1 cellular context compared by ENCODE assay signal in the genomic region with DNA sequence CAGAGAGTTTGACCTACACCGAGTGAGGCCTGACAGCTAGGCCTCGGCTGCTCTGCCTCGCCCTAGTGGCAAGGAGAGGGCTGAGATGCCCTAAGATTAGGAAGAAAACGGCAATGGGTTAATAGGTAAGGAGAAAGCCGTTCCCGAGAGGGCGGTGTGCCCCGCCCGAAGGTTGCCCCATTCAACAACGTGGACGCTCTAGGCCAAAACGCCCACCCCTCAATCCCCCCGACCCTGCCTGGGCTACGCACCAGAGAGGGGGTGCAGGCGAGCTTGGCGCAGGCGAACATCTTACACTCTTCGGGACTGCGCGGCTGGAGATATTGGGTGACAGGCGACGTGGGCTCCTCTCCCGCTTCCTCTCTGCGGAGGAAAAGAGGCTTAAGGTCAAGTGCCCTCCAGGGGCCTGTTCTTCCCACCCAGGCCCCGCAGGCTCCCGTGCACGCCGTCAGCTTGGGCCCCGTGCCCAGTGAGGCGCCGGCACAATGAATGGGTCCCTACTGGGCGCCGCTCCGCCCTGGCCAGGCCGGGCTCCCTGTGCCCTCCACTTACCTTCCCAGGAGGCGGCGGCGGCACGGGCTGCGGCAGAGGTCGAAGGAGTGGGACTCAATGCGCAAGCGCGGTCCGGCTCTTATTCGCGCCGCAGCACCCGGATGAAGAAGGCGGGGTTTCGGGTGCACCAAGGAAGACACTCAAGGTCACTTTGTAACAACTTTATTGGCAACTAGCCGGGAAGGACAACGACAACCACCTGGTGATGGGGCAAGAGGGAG.
A peak's percentile ranks its signal among the peaks of the same experiment; 100 is the strongest.
TF ChIP-seq lines count a peak whose summit lies in the region.

A gene (minus strand): TSS at position 607 of the 773 bp plus-strand sequence. CDS start 317 bp downstream, at position 290.

TF ChIP-seq in K562, 482 proteins besides CTCF, POLR2A, EP300 and RAD21 (continued from another document and continues in another):
- TF ChIP-seq, protein P1, sequence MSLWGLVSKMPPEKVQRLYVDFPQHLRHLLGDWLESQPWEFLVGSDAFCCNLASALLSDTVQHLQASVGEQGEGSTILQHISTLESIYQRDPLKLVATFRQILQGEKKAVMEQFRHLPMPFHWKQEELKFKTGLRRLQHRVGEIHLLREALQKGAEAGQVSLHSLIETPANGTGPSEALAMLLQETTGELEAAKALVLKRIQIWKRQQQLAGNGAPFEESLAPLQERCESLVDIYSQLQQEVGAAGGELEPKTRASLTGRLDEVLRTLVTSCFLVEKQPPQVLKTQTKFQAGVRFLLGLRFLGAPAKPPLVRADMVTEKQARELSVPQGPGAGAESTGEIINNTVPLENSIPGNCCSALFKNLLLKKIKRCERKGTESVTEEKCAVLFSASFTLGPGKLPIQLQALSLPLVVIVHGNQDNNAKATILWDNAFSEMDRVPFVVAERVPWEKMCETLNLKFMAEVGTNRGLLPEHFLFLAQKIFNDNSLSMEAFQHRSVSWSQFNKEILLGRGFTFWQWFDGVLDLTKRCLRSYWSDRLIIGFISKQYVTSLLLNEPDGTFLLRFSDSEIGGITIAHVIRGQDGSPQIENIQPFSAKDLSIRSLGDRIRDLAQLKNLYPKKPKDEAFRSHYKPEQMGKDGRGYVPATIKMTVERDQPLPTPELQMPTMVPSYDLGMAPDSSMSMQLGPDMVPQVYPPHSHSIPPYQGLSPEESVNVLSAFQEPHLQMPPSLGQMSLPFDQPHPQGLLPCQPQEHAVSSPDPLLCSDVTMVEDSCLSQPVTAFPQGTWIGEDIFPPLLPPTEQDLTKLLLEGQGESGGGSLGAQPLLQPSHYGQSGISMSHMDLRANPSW (CRISPR knock-in tag; IDR thresholded peaks at IDR 0.05), result peak; percentile 18; the same call in 1 of the 2 replicates
- 0 out of 2 replicates have a peak, but pooled peaks have one; percentile 34 for TF ChIP-seq ZNF3 (CRISPR knock-in tag; IDR thresholded peaks at IDR 0.05)
- TF ChIP-seq, protein P2, sequence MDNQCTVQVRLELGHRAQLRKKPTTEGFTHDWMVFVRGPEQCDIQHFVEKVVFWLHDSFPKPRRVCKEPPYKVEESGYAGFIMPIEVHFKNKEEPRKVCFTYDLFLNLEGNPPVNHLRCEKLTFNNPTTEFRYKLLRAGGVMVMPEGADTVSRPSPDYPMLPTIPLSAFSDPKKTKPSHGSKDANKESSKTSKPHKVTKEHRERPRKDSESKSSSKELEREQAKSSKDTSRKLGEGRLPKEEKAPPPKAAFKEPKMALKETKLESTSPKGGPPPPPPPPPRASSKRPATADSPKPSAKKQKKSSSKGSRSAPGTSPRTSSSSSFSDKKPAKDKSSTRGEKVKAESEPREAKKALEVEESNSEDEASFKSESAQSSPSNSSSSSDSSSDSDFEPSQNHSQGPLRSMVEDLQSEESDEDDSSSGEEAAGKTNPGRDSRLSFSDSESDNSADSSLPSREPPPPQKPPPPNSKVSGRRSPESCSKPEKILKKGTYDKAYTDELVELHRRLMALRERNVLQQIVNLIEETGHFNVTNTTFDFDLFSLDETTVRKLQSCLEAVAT (IDR thresholded peaks at IDR 0.05), result 0 out of 4 replicates have a peak, but pooled peaks of 1 of the 2 experiments have one; percentile 30
- 0 out of 2 replicates have a peak, but pooled peaks have one; percentile 1 for TF ChIP-seq TEAD4 (IDR thresholded peaks at IDR 0.05; ENCODE audit: low read length)
- 0 out of 2 replicates have a peak, but pooled peaks have one; percentile 50 for TF ChIP-seq TEAD4 (CRISPR knock-in tag; IDR thresholded peaks at IDR 0.05; ENCODE audit: borderline replicate concordance)
- TF ChIP-seq ETV5 (CRISPR knock-in tag; IDR thresholded peaks at IDR 0.05; ENCODE audit: low read depth), result peak; percentile 72; the same call in 1 of the 2 replicates
- peak; percentile 41; the same call in 1 of the 2 replicates for TF ChIP-seq SMARCA5 (IDR thresholded peaks at IDR 0.05)
- TF ChIP-seq NR1H2 (CRISPR knock-in tag; IDR thresholded peaks at IDR 0.05), result peak; percentile 48; the same call in 1 of the 2 replicates
- TF ChIP-seq NFE2L1 (tag; IDR thresholded peaks at IDR 0.05; ENCODE audit: borderline replicate concordance, low read depth), result no peak
- no peak for TF ChIP-seq MED1 (CRISPR knock-in tag; IDR thresholded peaks at IDR 0.05; ENCODE audit: borderline replicate concordance)
- TF ChIP-seq SIX5 (IDR thresholded peaks at IDR 0.05; ENCODE audit: borderline replicate concordance in 1 of 2, insufficient read depth in 1 of 2, low read depth in 1 of 2, low read length in 2 of 2), result 0 out of 4 replicates have a peak, but pooled peaks of 1 of the 2 experiments have one; percentile 28
- TF ChIP-seq NFIX (CRISPR knock-in tag; IDR thresholded peaks at IDR 0.05; ENCODE audit: low read depth), result no peak
- TF ChIP-seq SMAD1 (IDR thresholded peaks at IDR 0.05; ENCODE audit: low read depth, low read length, partially characterized antibody), result peak; percentile 85
- 0 out of 2 replicates have a peak, but pooled peaks have one; percentile 48 for TF ChIP-seq FOSL1 (tag; conservative IDR thresholded peaks at IDR 0.05)
- TF ChIP-seq NR4A1 (CRISPR knock-in tag; IDR thresholded peaks at IDR 0.05), result no peak
- peak; percentile 78 for TF ChIP-seq NR4A1 (tag; IDR thresholded peaks at IDR 0.05)
- peak in 1 of 2 experiments; percentile 83; a peak in 2 of 4 replicates for TF ChIP-seq RCOR1 (IDR thresholded peaks at IDR 0.05; ENCODE audit: borderline replicate concordance in 1 of 2, low read depth in 2 of 2, low read length in 2 of 2)
- TF ChIP-seq, protein P3, sequence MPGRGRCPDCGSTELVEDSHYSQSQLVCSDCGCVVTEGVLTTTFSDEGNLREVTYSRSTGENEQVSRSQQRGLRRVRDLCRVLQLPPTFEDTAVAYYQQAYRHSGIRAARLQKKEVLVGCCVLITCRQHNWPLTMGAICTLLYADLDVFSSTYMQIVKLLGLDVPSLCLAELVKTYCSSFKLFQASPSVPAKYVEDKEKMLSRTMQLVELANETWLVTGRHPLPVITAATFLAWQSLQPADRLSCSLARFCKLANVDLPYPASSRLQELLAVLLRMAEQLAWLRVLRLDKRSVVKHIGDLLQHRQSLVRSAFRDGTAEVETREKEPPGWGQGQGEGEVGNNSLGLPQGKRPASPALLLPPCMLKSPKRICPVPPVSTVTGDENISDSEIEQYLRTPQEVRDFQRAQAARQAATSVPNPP (IDR thresholded peaks at IDR 0.05; ENCODE audit: borderline replicate concordance, insufficient read depth, insufficient read length), result no peak
- TF ChIP-seq, protein P4, sequence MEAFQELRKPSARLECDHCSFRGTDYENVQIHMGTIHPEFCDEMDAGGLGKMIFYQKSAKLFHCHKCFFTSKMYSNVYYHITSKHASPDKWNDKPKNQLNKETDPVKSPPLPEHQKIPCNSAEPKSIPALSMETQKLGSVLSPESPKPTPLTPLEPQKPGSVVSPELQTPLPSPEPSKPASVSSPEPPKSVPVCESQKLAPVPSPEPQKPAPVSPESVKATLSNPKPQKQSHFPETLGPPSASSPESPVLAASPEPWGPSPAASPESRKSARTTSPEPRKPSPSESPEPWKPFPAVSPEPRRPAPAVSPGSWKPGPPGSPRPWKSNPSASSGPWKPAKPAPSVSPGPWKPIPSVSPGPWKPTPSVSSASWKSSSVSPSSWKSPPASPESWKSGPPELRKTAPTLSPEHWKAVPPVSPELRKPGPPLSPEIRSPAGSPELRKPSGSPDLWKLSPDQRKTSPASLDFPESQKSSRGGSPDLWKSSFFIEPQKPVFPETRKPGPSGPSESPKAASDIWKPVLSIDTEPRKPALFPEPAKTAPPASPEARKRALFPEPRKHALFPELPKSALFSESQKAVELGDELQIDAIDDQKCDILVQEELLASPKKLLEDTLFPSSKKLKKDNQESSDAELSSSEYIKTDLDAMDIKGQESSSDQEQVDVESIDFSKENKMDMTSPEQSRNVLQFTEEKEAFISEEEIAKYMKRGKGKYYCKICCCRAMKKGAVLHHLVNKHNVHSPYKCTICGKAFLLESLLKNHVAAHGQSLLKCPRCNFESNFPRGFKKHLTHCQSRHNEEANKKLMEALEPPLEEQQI (IDR thresholded peaks at IDR 0.05), result peak; percentile 97
- TF ChIP-seq, protein P5, sequence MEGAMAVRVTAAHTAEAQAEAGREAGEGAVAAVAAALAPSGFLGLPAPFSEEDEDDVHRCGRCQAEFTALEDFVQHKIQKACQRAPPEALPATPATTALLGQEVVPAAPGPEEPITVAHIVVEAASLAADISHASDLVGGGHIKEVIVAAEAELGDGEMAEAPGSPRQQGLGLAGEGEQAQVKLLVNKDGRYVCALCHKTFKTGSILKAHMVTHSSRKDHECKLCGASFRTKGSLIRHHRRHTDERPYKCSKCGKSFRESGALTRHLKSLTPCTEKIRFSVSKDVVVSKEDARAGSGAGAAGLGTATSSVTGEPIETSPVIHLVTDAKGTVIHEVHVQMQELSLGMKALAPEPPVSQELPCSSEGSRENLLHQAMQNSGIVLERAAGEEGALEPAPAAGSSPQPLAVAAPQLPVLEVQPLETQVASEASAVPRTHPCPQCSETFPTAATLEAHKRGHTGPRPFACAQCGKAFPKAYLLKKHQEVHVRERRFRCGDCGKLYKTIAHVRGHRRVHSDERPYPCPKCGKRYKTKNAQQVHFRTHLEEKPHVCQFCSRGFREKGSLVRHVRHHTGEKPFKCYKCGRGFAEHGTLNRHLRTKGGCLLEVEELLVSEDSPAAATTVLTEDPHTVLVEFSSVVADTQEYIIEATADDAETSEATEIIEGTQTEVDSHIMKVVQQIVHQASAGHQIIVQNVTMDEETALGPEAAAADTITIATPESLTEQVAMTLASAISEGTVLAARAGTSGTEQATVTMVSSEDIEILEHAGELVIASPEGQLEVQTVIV (CRISPR knock-in tag; IDR thresholded peaks at IDR 0.05; ENCODE audit: borderline replicate concordance), result no peak
- no peak for TF ChIP-seq ZNF75A (CRISPR knock-in tag; IDR thresholded peaks at IDR 0.05)
- TF ChIP-seq, protein P6, sequence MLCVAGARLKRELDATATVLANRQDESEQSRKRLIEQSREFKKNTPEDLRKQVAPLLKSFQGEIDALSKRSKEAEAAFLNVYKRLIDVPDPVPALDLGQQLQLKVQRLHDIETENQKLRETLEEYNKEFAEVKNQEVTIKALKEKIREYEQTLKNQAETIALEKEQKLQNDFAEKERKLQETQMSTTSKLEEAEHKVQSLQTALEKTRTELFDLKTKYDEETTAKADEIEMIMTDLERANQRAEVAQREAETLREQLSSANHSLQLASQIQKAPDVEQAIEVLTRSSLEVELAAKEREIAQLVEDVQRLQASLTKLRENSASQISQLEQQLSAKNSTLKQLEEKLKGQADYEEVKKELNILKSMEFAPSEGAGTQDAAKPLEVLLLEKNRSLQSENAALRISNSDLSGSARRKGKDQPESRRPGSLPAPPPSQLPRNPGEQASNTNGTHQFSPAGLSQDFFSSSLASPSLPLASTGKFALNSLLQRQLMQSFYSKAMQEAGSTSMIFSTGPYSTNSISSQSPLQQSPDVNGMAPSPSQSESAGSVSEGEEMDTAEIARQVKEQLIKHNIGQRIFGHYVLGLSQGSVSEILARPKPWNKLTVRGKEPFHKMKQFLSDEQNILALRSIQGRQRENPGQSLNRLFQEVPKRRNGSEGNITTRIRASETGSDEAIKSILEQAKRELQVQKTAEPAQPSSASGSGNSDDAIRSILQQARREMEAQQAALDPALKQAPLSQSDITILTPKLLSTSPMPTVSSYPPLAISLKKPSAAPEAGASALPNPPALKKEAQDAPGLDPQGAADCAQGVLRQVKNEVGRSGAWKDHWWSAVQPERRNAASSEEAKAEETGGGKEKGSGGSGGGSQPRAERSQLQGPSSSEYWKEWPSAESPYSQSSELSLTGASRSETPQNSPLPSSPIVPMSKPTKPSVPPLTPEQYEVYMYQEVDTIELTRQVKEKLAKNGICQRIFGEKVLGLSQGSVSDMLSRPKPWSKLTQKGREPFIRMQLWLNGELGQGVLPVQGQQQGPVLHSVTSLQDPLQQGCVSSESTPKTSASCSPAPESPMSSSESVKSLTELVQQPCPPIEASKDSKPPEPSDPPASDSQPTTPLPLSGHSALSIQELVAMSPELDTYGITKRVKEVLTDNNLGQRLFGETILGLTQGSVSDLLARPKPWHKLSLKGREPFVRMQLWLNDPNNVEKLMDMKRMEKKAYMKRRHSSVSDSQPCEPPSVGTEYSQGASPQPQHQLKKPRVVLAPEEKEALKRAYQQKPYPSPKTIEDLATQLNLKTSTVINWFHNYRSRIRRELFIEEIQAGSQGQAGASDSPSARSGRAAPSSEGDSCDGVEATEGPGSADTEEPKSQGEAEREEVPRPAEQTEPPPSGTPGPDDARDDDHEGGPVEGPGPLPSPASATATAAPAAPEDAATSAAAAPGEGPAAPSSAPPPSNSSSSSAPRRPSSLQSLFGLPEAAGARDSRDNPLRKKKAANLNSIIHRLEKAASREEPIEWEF (CRISPR knock-in tag; IDR thresholded peaks at IDR 0.05), result no peak
- no peak for TF ChIP-seq PRMT5 (CRISPR knock-in tag; IDR thresholded peaks at IDR 0.05)
- TF ChIP-seq, protein P7, sequence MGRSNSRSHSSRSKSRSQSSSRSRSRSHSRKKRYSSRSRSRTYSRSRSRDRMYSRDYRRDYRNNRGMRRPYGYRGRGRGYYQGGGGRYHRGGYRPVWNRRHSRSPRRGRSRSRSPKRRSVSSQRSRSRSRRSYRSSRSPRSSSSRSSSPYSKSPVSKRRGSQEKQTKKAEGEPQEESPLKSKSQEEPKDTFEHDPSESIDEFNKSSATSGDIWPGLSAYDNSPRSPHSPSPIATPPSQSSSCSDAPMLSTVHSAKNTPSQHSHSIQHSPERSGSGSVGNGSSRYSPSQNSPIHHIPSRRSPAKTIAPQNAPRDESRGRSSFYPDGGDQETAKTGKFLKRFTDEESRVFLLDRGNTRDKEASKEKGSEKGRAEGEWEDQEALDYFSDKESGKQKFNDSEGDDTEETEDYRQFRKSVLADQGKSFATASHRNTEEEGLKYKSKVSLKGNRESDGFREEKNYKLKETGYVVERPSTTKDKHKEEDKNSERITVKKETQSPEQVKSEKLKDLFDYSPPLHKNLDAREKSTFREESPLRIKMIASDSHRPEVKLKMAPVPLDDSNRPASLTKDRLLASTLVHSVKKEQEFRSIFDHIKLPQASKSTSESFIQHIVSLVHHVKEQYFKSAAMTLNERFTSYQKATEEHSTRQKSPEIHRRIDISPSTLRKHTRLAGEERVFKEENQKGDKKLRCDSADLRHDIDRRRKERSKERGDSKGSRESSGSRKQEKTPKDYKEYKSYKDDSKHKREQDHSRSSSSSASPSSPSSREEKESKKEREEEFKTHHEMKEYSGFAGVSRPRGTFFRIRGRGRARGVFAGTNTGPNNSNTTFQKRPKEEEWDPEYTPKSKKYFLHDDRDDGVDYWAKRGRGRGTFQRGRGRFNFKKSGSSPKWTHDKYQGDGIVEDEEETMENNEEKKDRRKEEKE (IDR thresholded peaks at IDR 0.05; ENCODE audit: borderline replicate concordance in 1 of 2, control insufficient read depth in 1 of 2, low read depth in 2 of 2, low read length in 1 of 2), result 0 out of 4 replicates have a peak, but pooled peaks of 1 of the 2 experiments have one; percentile 53
- TF ChIP-seq, protein P8, sequence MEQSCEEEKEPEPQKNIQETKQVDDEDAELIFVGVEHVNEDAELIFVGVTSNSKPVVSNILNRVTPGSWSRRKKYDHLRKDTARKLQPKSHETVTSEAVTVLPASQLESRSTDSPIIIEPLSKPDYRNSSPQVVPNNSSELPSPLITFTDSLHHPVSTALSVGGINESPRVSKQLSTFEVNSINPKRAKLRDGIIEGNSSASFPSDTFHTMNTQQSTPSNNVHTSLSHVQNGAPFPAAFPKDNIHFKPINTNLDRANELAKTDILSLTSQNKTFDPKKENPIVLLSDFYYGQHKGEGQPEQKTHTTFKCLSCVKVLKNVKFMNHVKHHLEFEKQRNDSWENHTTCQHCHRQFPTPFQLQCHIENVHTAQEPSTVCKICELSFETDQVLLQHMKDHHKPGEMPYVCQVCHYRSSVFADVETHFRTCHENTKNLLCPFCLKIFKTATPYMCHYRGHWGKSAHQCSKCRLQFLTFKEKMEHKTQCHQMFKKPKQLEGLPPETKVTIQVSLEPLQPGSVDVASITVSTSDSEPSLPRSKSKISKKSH (CRISPR knock-in tag; IDR thresholded peaks at IDR 0.05), result no peak
- TF ChIP-seq ZNF174 (CRISPR knock-in tag; IDR thresholded peaks at IDR 0.05), result no peak
- TF ChIP-seq HMG20B (CRISPR knock-in tag; IDR thresholded peaks at IDR 0.05), result 0 out of 2 replicates have a peak, but pooled peaks have one; percentile 40
- no peak for TF ChIP-seq PYGO2 (tag; IDR thresholded peaks at IDR 0.05)
